16 cellular contexts compared by ENCODE assay signal in genomic region chr10:92342801-92343200, GRCh38. TPM values are rescaled to one million over a fixed set of nuclear protein-coding genes. Genes with fewer than 3 reads are reported as not detected.
DNase-seq lines count a peak whose midpoint lies in the region; ATAC-seq, FAIRE-seq and TF ChIP-seq lines count a peak whose summit lies in the region.
"Had no signal": no experiment of that assay in that cellular context is flagged by ENCODE, and none has a peak within 500 bp of the region (broad histone marks: within the 10 kb centered on the region; RNA-seq: fewer than 3 reads in every experiment).

No MANE protein-coding gene starts in this region.

- DNase-seq in A549 (ENCODE audit: low read depth in 1 of 2, low spot score in 1 of 2) (no peak), GM04504 (ENCODE audit: low read depth) (peak; percentile 11), RWPE2 (ENCODE audit: low spot score) (no peak), fibroblast of mammary gland (ENCODE audit: low read depth) (peak; percentile 7), NCI-H146 treated with DMSO at 0.1 percent for 48 hours (lab: John Stamatoyannopoulos, UW; ENCODE audit: unreplicated experiment) (no peak)
- DNase-seq: erythroblast, kidney glomerular epithelial cell, stomach, T-cell had no signal

- H3K27ac ChIP-seq in A549 (no peak overlapping the region), RWPE2 (ENCODE audit: poor library complexity, severe bottlenecking) (peak overlapping the region; percentile 41)
- H3K27ac ChIP-seq: coronary artery, hepatocyte, stomach had no signal

- H3K4me1 ChIP-seq in A549 (no peaks in the 10 kb centered on the region), RWPE2 (ENCODE audit: insufficient read depth, poor library complexity, severe bottlenecking) (peaks cover 8% of the 10 kb centered on the region)
- H3K4me1 ChIP-seq: stomach had no signal

- ATAC-seq in A549 (no peak), RWPE2 (ENCODE audit: low read depth) (peak; percentile 77), GM19455 (IDR thresholded peaks at IDR 0.05; ENCODE audit: unreplicated experiment) (no peak), GM21737 (IDR thresholded peaks at IDR 0.05; ENCODE audit: unreplicated experiment) (no peak), HG02588 (IDR thresholded peaks at IDR 0.05; ENCODE audit: unreplicated experiment) (no peak)
- ATAC-seq: T-cell had no signal

- H3K27me3 ChIP-seq in RWPE2 (ENCODE audit: insufficient read depth, poor library complexity, severe bottlenecking): no peaks in the 10 kb centered on the region
- H3K27me3 ChIP-seq: hepatocyte, stomach had no signal

- TF ChIP-seq EP300 in A549 (IDR thresholded peaks at IDR 0.05): no peak

- no peak for TF ChIP-seq POLR2A in A549 (IDR thresholded peaks at IDR 0.05; ENCODE audit: low read length)

- WGBS in A549 (ENCODE audit: missing lambda C conversion rate): 93% methylated on average over 2 of the region's 2 CpGs

- TF ChIP-seq CTCF in A549 (IDR thresholded peaks at IDR 0.05) (no peak), RWPE2 (IDR thresholded peaks at IDR 0.05; ENCODE audit: poor library complexity, severe bottlenecking) (no peak), fibroblast of mammary gland (conservative IDR thresholded peaks at IDR 0.05; ENCODE audit: control insufficient read depth, insufficient read depth, low read depth, low read length) (no peak)

- no peak for TF ChIP-seq RAD21 in A549 (conservative IDR thresholded peaks at IDR 0.05 in 1 of 2, IDR thresholded peaks at IDR 0.05 in 1 of 2)

- H3K9me3 ChIP-seq in A549 (no peaks in the 10 kb centered on the region), RWPE2 (ENCODE audit: severe bottlenecking) (no peaks in the 10 kb centered on the region)
- H3K9me3 ChIP-seq: stomach had no signal

- peak; percentile 65 for FAIRE-seq in A549 (lab: Jason Lieb, UNC)
- FAIRE-seq: G401.6, urothelium cell line had no signal

- POLR2A ChIA-PET in A549 (lab: Yijun Ruan, JAX): no interaction called here

- H3K4me3 ChIP-seq in A549: no peak overlapping the region
- no peak overlapping the region for H3K4me3 ChIP-seq in RWPE2 (ENCODE audit: severe bottlenecking)
- H3K4me3 ChIP-seq in fibroblast of mammary gland (ENCODE audit: control insufficient read depth, low read depth, low read length): no peak overlapping the region
- H3K4me3 ChIP-seq: coronary artery, hepatocyte, stomach had no signal

- no peak overlapping the region for H3K4me2 ChIP-seq in A549
- H3K4me2 ChIP-seq: hepatocyte had no signal

- peaks cover 15% of the 10 kb centered on the region for H3K36me3 ChIP-seq in RWPE2 (ENCODE audit: low read depth)

- CTCF ChIA-PET in A549 (lab: Yijun Ruan, JAX): no interaction called here

TF ChIP-seq in A549, 52 proteins besides CTCF, POLR2A, EP300 and RAD21:
- TF ChIP-seq E2F6 (IDR thresholded peaks at IDR 0.05; ENCODE audit: borderline replicate concordance, low read depth) (no peak), CHD2 (IDR thresholded peaks at IDR 0.05; ENCODE audit: low read length, partially characterized antibody) (no peak), HOXB13 (CRISPR knock-in tag; IDR thresholded peaks at IDR 0.05; ENCODE audit: low read depth) (no peak)
TF ChIP-seq in A549: peak in this region for 0.

RNA-seq across cellular contexts. Expression of gene MARCHF5, which starts 51.8 kb away (rescaled TPM):
- polyA plus RNA-seq in A549 (2011; rRNA removed) (37.3 and 39.2 TPM in 2 replicates), A549 (2017; fragmentation: RNase III; extraction: RNeasy Plus Mini Kit Qiagen cat#74134 plus additional on column Dnase treatment) (21.6 to 27.8 TPM (median 24.7 TPM) in 3 replicates)
- 14.1 and 14.5 TPM in 2 replicates for polyA plus RNA-seq in A549 (2012; cell fraction: cytosol; rRNA removed)
- 5.1 and 7.3 TPM in 2 replicates for polyA plus RNA-seq in A549 (2012; cell fraction: nucleus; rRNA removed)
- polyA minus RNA-seq in A549 (2011; rRNA and poly(A)+ RNA removed): 10.6 and 10.9 TPM in 2 replicates

RNA-seq across cellular contexts. Expression of gene CPEB3, which starts 51.9 kb away (rescaled TPM):
- polyA plus RNA-seq in A549 (2011; rRNA removed): 0.37 and 0.49 TPM in 2 replicates
- polyA plus RNA-seq in A549 (2012; cell fraction: cytosol; rRNA removed): 0.13 and 0.26 TPM in 2 replicates
- polyA plus RNA-seq in A549 (2012; cell fraction: nucleus; rRNA removed): 0.31 TPM in 2 replicates
- 0.24 to 0.41 TPM (median 0.32 TPM) in 3 replicates for polyA plus RNA-seq in A549 (2017; fragmentation: RNase III; extraction: RNeasy Plus Mini Kit Qiagen cat#74134 plus additional on column Dnase treatment)
- 0.50 and 0.78 TPM in 2 replicates for polyA minus RNA-seq in A549 (2011; rRNA and poly(A)+ RNA removed)

Comparison
In these comparisons a context has a peak if more than half of its experiments do, and no peak if none do; other contexts are left out.
1. DNase-seq: peak in GM04504 (single experiment) and fibroblast of mammary gland (single experiment); none in A549 (0 of 2), RWPE2 (single experiment) and NCI-H146 treated with DMSO at 0.1 percent for 48 hours (single experiment).